ENCODE assay signal across 8 cellular contexts in genomic region chr2:9473985-9474360, GRCh38. TPM values are rescaled to one million over a fixed set of nuclear protein-coding genes. Genes with fewer than 3 reads are reported as not detected.
DNase-seq lines count a peak whose midpoint lies in the region; ATAC-seq and TF ChIP-seq lines count a peak whose summit lies in the region.

No MANE protein-coding gene starts in this region.

- intact Hi-C loops in Right ventricle myocardium superior (cut with DNase I) = no loop called here
- intact Hi-C loops in psoas muscle (cut with DNase I) = no loop called here

- TF ChIP-seq CTCF in BE2C (IDR thresholded peaks at IDR 0.05; ENCODE audit: low read depth, low read length) (no peak), psoas muscle (IDR thresholded peaks at IDR 0.05) (no peak)

- ATAC-seq in GM21576 (IDR thresholded peaks at IDR 0.05; ENCODE audit: unreplicated experiment) (peak; percentile 10), Right ventricle myocardium superior (ENCODE audit: poor library complexity) (peak; percentile 48), psoas muscle (peak; percentile 40 to 67 (median 59))

- no peaks in the 10 kb centered on the region; the same call in 1 of the 2 replicates for H3K4me1 ChIP-seq in BE2C
- H3K4me1 ChIP-seq in NT2/D1 (ENCODE audit: insufficient read depth, insufficient read length) = no peaks in the 10 kb centered on the region
- H3K4me1 ChIP-seq in psoas muscle = peaks cover 29% of the 10 kb centered on the region
- H3K4me1 ChIP-seq in urinary bladder (ENCODE audit: insufficient read depth) = peaks cover 2% of the 10 kb centered on the region

- WGBS in psoas muscle, 3 donors = 6 to 9% (median 7%) methylated on average over 39 of the region's 39 CpGs
- 5% methylated on average over 39 of the region's 39 CpGs for WGBS in urinary bladder

- no peaks in the 10 kb centered on the region for H3K9me3 ChIP-seq in BE2C
- H3K9me3 ChIP-seq in NT2/D1 (ENCODE audit: insufficient read depth, low read length) = no peaks in the 10 kb centered on the region
- H3K9me3 ChIP-seq in psoas muscle = no peaks in the 10 kb centered on the region

- peak overlapping the region; percentile 71; the same call in 1 of the 2 replicates for H3K4me3 ChIP-seq in BE2C (ENCODE audit: low read depth, low read length)
- peak overlapping the region; percentile 45 for H3K4me3 ChIP-seq in NT2/D1 (ENCODE audit: insufficient read length, low read depth)
- H3K4me3 ChIP-seq in psoas muscle = peak overlapping the region; percentile 86
- peak overlapping the region; percentile 93 for H3K4me3 ChIP-seq in urinary bladder (ENCODE audit: low read depth, low read length)

- peak overlapping the region; percentile 87 for H3K27ac ChIP-seq in psoas muscle
- H3K27ac ChIP-seq in urinary bladder (ENCODE audit: low read depth) = peak overlapping the region; percentile 77

- H3K27me3 ChIP-seq in BE2C (no peaks in the 10 kb centered on the region), NT2/D1 (ENCODE audit: insufficient read depth, insufficient read length) (no peaks in the 10 kb centered on the region), psoas muscle (ENCODE audit: insufficient read depth in 3 of 3, low read length in 2 of 3) (no peaks in the 10 kb centered on the region)

- DNase-seq in BE2C (no peak), NT2/D1 (ENCODE audit: low read depth, low spot score) (no peak), Right ventricle myocardium superior (peak; percentile 64), psoas muscle (peak; percentile 58 to 76), glomerular visceral epithelial cell (ENCODE audit: extremely low spot score) (no peak)
- peak; percentile 75 for DNase-seq in activated naive CD4-positive, alpha-beta T cell treated with Interleukin-2 at 50 U/mL for 16 hours

- H3K36me3 ChIP-seq in BE2C (peaks cover 23% of the 10 kb centered on the region), NT2/D1 (ENCODE audit: insufficient read depth, insufficient read length, low read length) (peaks cover 35% of the 10 kb centered on the region), psoas muscle (ENCODE audit: insufficient read depth in 1 of 2, low read depth in 1 of 2) (peaks cover 0 to 48% of the 10 kb centered on the region in 2 donors), urinary bladder (ENCODE audit: insufficient read depth) (no peaks in the 10 kb centered on the region)

- H3K9ac ChIP-seq in NT2/D1 (ENCODE audit: insufficient read length, low read depth) = no peak overlapping the region

RNA-seq across cellular contexts. Expression of gene IAH1, which starts 0.4 kb away (rescaled TPM):
- polyA plus RNA-seq in BE2C (2012; ENCODE audit: insufficient read depth, insufficient read length, low read depth) = 30.5 TPM
- total RNA-seq in Right ventricle myocardium superior (76.2 TPM), psoas muscle (10 to 100 TPM; 46.4 to 60.2 (median 50.9) TPM), urinary bladder (40.0 TPM)
- polyA plus RNA-seq in psoas muscle (10 to 100 TPM; 30.1 to 63.0 (median 31.6) TPM), urinary bladder (56.3 TPM)

RNA-seq across cellular contexts. Expression of gene CPSF3, which starts 50.5 kb away (rescaled TPM):
- polyA plus RNA-seq in BE2C (2012; ENCODE audit: insufficient read depth, insufficient read length, low read depth) = 47.9 TPM
- total RNA-seq in Right ventricle myocardium superior = 14.0 TPM
- total RNA-seq in psoas muscle = 10 to 100 TPM; 14.4 to 21.8 (median 17.8) TPM
- 10 to 100 TPM; 11.3 to 21.7 (median 19.3) TPM for polyA plus RNA-seq in psoas muscle
- 45.2 TPM for total RNA-seq in urinary bladder
- 16.6 TPM for polyA plus RNA-seq in urinary bladder

RNA-seq across cellular contexts. Expression of gene ITGB1BP1, which starts 50.6 kb away (rescaled TPM):
- polyA plus RNA-seq in BE2C (2012; ENCODE audit: insufficient read depth, insufficient read length, low read depth) = 58.2 TPM
- 97.0 TPM for total RNA-seq in Right ventricle myocardium superior
- 100 to 1,000 TPM in 1 of 4 donors, 10 to 100 TPM in 3; 47.5 to 138 (median 69.2) TPM for total RNA-seq in psoas muscle
- polyA plus RNA-seq in psoas muscle = 100 to 1,000 TPM in 1 of 3 donors, 10 to 100 TPM in 2; 74.1 to 116 (median 94.9) TPM
- 42.0 TPM for total RNA-seq in urinary bladder
- 80.2 TPM for polyA plus RNA-seq in urinary bladder

Comparison
In these comparisons a context has a peak if more than half of its experiments do, and no peak if none do; other contexts are left out.
1. DNase-seq: peak in activated naive CD4-positive, alpha-beta T cell treated with Interleukin-2 at 50 U/mL for 16 hours (single experiment), Right ventricle myocardium superior (single experiment) and psoas muscle (2 of 2); none in BE2C (single experiment), NT2/D1 (single experiment) and glomerular visceral epithelial cell (single experiment).
2. Peak in every context shown above with its lines, with median percentiles within 50 percentile points of each other: H3K4me3 ChIP-seq and ATAC-seq.